19 cellular contexts compared by ENCODE assay signal in the genomic region with DNA sequence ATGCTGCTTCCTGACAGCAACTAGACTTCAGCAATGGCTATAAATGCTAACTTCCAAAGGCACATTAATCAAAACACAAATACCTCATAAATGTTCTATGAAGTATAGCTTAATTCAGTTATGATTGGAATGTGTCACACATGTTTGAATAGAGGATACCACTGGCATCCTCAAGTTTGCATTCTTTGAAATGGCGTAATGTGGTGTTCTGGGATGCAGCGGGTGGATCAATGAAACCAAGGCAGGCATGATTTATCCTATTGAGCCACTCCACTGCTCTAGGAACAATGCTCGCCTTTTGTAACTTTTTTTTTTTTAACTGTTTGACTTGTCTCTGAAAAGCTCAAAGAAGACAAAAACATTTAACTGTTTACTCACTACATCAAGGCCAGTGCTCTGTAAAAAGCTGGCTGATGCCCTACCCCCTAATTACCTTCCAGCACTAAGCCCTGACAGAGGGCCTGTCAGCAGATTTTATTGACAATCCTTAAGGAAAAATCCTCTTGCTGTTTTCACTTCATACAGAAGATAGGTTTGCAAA.
A peak's percentile ranks its signal among the peaks of the same experiment; 100 is the strongest.
DNase-seq lines count a peak whose midpoint lies in the region; ATAC-seq lines count a peak whose summit lies in the region.
"Had no signal": no experiment of that assay in that cellular context is flagged by ENCODE, and none has a peak within 500 bp of the region (broad histone marks: within the 10 kb centered on the region; RNA-seq: fewer than 3 reads in every experiment).

No MANE protein-coding gene starts in this region.

- H3K27me3 ChIP-seq in HAP-1 (ENCODE audit: low read depth), result no peaks in the 10 kb centered on the region
- H3K27me3 ChIP-seq: BLaER1 treated with 17β-estradiol and CSF1 and Interleukin-3, amounts not matched to agents 10 nM and 100 nM; body of pancreas; left lung; Peyer's patch; sigmoid colon had no signal

- in situ Hi-C loops in HAP-1 (cut with MboI; ENCODE audit: low sequenced_read_pairs), result no loop called here
- in situ Hi-C loops in KBM-7 (cut with MboI; ENCODE audit: low pct_unique_long_range_greater_than_20kb, low sequenced_read_pairs), result no loop called here

- ATAC-seq in HG02970 (IDR thresholded peaks at IDR 0.05; ENCODE audit: low FRiP score, unreplicated experiment) (no peak), HG03469 (IDR thresholded peaks at IDR 0.05; ENCODE audit: unreplicated experiment) (no peak)
- ATAC-seq: body of pancreas; effector memory CD8-positive, alpha-beta T cell; heart right ventricle; left lung; naive thymus-derived CD4-positive, alpha-beta T cell; T-helper 17 cell had no signal

- H3K4me1 ChIP-seq in HAP-1, result peaks cover 44% of the 10 kb centered on the region
- H3K4me1 ChIP-seq: BLaER1 treated with 17β-estradiol and CSF1 and Interleukin-3, amounts not matched to agents 10 nM and 100 nM; heart right ventricle; left lung; Peyer's patch; sigmoid colon had no signal

- no peak overlapping the region for H3K4me3 ChIP-seq in HAP-1
- H3K4me3 ChIP-seq: BLaER1 treated with 17β-estradiol and CSF1 and Interleukin-3, amounts not matched to agents 10 nM and 100 nM; body of pancreas; heart right ventricle; left lung; Peyer's patch; sigmoid colon had no signal

- peak; percentile 43 for DNase-seq in AG20443 (ENCODE audit: low spot score)
- peak; percentile 73 to 92 for DNase-seq in HAP-1 (ENCODE audit: low spot score in 2 of 2)
- DNase-seq in NCI-H774 (lab: John Stamatoyannopoulos, UW), result peak; percentile 63
- peak; percentile 65 for DNase-seq in foreskin melanocyte
- no peak for DNase-seq in KBM-7
- no peak for DNase-seq in activated gamma-delta T cell (lab: John Stamatoyannopoulos, UW)
- DNase-seq: activated CD4-positive, alpha-beta T cell treated with anti-CD3 and anti-CD28 coated beads, Interleukin-2, amount 50 U/mL, for 1 hour; body of pancreas; effector memory CD8-positive, alpha-beta T cell; heart right ventricle; left lung; naive thymus-derived CD4-positive, alpha-beta T cell; NCI-H446 treated with DMSO at 0.1 percent for 48 hours; Peyer's patch; sigmoid colon; T-helper 17 cell had no signal

- peaks cover 12% of the 10 kb centered on the region for H3K36me3 ChIP-seq in HAP-1 (replicated peaks)
- H3K36me3 ChIP-seq: BLaER1 treated with 17β-estradiol and CSF1 and Interleukin-3, amounts not matched to agents 10 nM and 100 nM; heart right ventricle; left lung; Peyer's patch; sigmoid colon had no signal

- no peaks in the 10 kb centered on the region for H3K9me3 ChIP-seq in HAP-1
- H3K9me3 ChIP-seq: body of pancreas had no signal

Comparison
In these comparisons a context has a peak if more than half of its experiments do, and no peak if none do; other contexts are left out.
1. DNase-seq: peak in AG20443 (single experiment), HAP-1 (2 of 2), NCI-H774 (single experiment) and foreskin melanocyte (single experiment); none in KBM-7 (single experiment) and activated gamma-delta T cell (single experiment).